In genomic region chr12:74903522-74903921, GRCh38 we compare ENCODE assay signal across 12 cellular contexts.
A peak's percentile ranks its signal among the peaks of the same experiment; 100 is the strongest.
DNase-seq lines count a peak whose midpoint lies in the region; ATAC-seq, FAIRE-seq and TF ChIP-seq lines count a peak whose summit lies in the region.
"Had no signal": no experiment of that assay in that cellular context is flagged by ENCODE, and none has a peak within 500 bp of the region (broad histone marks: within the 10 kb centered on the region; RNA-seq: fewer than 3 reads in every experiment).

No MANE protein-coding gene starts in this region.

- no peaks in the 10 kb centered on the region for H3K27me3 ChIP-seq in keratinocyte (ENCODE audit: control insufficient read depth, extremely low read depth, insufficient read depth, low read length)

- intact Hi-C loops in head of caudate nucleus (cut with DNase I) = no loop called here

- FAIRE-seq in keratinocyte (lab: Jason Lieb, UNC) = no peak
- FAIRE-seq: endometrium had no signal

- no peak overlapping the region for H3K4me3 ChIP-seq in WI38 (ENCODE audit: low read depth, low read length)
- no peak overlapping the region for H3K4me3 ChIP-seq in keratinocyte (ENCODE audit: control insufficient read depth in 2 of 3, extremely low read depth in 1 of 3, insufficient read depth in 2 of 3, low read depth in 1 of 3, low read length in 3 of 3)

- CTCF ChIA-PET in HEK293T (lab: Yijun Ruan, JAX) (interaction anchor here (0.7 kb wide), 1 partner anchor 202 kb away, joined by 3 read pairs; no protein-coding TSS in a partner anchor), GM10248 (lab: Yijun Ruan, JAX) (interaction anchor here (0.8 to 1.5 kb wide), 2 partner anchors 9 to 14 kb away, joined by 3 read pairs; no protein-coding TSS in a partner anchor)

- H3K9ac ChIP-seq in keratinocyte (ENCODE audit: control insufficient read depth, extremely low read depth, insufficient read depth, low read length) = no peak overlapping the region

- POLR2A ChIA-PET in HEK293T (lab: Yijun Ruan, JAX) = no interaction called here
- POLR2A ChIA-PET in GM10248 (lab: Yijun Ruan, JAX) = no interaction called here

- H3K4me1 ChIP-seq in keratinocyte (ENCODE audit: control insufficient read depth, extremely low read depth, insufficient read depth, low read length) = no peaks in the 10 kb centered on the region

- H3K4me2 ChIP-seq in keratinocyte (ENCODE audit: control insufficient read depth, extremely low read depth, insufficient read depth, low read depth, low read length) = no peak overlapping the region

- DNase-seq in ELR (ENCODE audit: low read depth) = peak; percentile 48
- DNase-seq in HEK293T (ENCODE audit: extremely low spot score) = peak; percentile 10
- DNase-seq in keratinocyte (ENCODE audit: low read depth, low spot score) = peak; percentile 0
- no peak for DNase-seq in head of caudate nucleus
- no peak for DNase-seq in GM10248 (ENCODE audit: extremely low spot score)
- DNase-seq in activated T-cell treated with anti-CD3 and anti-CD28 coated beads, Interleukin-2, amount 50 U/mL, for 1 hour = no peak
- DNase-seq: immature natural killer cell, NCI-H1694 treated with DMSO at 0.1 percent for 48 hours had no signal

- no peaks in the 10 kb centered on the region for H3K79me2 ChIP-seq in keratinocyte (ENCODE audit: control insufficient read depth, insufficient read depth, low read length)

- TF ChIP-seq CTCF in WI38 (IDR thresholded peaks at IDR 0.05; ENCODE audit: low read depth, low read length) (peak; percentile 16; the same call in 1 of the 2 replicates), keratinocyte (optimal IDR thresholded peaks at IDR 0.05 in 1 of 3, IDR thresholded peaks at IDR 0.05 in 1 of 3, conservative IDR thresholded peaks at IDR 0.05 in 1 of 3; ENCODE audit: extremely low read depth in 1 of 3, insufficient read depth in 2 of 3, low read length in 3 of 3) (peak; percentile 22 to 52 (median 40)), GM10248 (IDR thresholded peaks at IDR 0.05; ENCODE audit: control extremely low read depth, extremely low read depth, low read depth, missing control alignments) (no peak)

- H4K20me1 ChIP-seq in keratinocyte (ENCODE audit: control insufficient read depth, extremely low read depth, insufficient read depth, low read length) = no peaks in the 10 kb centered on the region

- H3K36me3 ChIP-seq in keratinocyte (ENCODE audit: control insufficient read depth in 2 of 2, extremely low read depth in 1 of 2, insufficient read depth in 2 of 2, low read length in 2 of 2) = no peaks in the 10 kb centered on the region

- no peak for ATAC-seq in HG03159 (IDR thresholded peaks at IDR 0.05; ENCODE audit: unreplicated experiment)
- ATAC-seq: natural killer cell treated with Interleukin-12 subunit alpha and Interleukin-12 subunit beta and Interleukin-15 and Interleukin-18, amount 100 ng/mL, for 72 hours had no signal

- H2AFZ ChIP-seq in keratinocyte (ENCODE audit: control insufficient read depth, low read length) = no peak overlapping the region

- dilution Hi-C loops in keratinocyte (cut with MboI; ENCODE audit: extremely low pct_ligation_motif_present, low sequenced_read_pairs) = no loop called here

- H3K9me3 ChIP-seq in keratinocyte (ENCODE audit: control insufficient read depth, low read depth, low read length) = no peaks in the 10 kb centered on the region

- no peak overlapping the region for H3K27ac ChIP-seq in keratinocyte (ENCODE audit: control insufficient read depth, insufficient read depth, low read length)

- no peaks in the 10 kb centered on the region for H3K9me1 ChIP-seq in keratinocyte (ENCODE audit: control insufficient read depth, extremely low read depth, insufficient read depth, low read length)

TF ChIP-seq in HEK293T, 16 proteins besides CTCF, POLR2A, EP300 and RAD21:
- TF ChIP-seq FOXA1 (IDR thresholded peaks at IDR 0.05) (no peak), LEF1 (IDR thresholded peaks at IDR 0.05; ENCODE audit: borderline replicate concordance) (no peak)

Comparison
In these comparisons a context has a peak if more than half of its experiments do, and no peak if none do; other contexts are left out.
1. DNase-seq: peak in ELR (single experiment), HEK293T (single experiment) and keratinocyte (single experiment); none in head of caudate nucleus (0 of 42), GM10248 (single experiment) and activated T-cell treated with anti-CD3 and anti-CD28 coated beads, Interleukin-2, amount 50 U/mL, for 1 hour (single experiment).